Comparison of ENCODE assay signal across 24 cellular contexts in the genomic region with DNA sequence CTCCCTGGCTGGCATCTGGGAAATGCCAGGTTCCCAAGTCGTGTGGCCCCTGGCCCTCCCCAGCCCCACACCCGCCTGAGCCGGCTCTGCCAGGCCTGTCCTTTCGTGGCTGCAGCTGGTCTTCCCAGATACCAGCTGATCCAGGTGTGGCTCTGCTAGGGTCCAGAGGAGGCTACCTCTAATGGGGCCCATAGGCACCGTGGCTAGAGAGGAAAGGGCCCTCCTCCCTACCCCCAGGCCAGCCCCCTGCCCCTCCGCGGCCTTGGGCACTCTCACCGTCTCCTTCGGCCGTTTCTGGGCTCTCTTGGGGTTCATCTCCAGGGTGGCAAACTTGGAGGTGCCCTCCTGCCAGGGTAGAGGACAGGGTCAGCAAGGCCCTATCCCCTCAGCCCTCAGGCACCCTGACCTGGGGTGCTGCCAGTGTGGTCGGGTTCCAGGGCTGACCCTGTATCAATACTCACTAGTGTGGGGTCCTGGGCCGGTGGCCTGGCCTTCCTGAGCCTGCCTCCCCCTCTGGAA. TPM values are rescaled to one million over a fixed set of nuclear protein-coding genes. Genes with fewer than 3 reads are reported as not detected.
DNase-seq lines count a peak whose midpoint lies in the region; ATAC-seq and TF ChIP-seq lines count a peak whose summit lies in the region.
"Had no signal": no experiment of that assay in that cellular context is flagged by ENCODE, and none has a peak within 500 bp of the region (broad histone marks: within the 10 kb centered on the region; RNA-seq: fewer than 3 reads in every experiment).

No MANE protein-coding gene starts in this region.

- H3K4me1 ChIP-seq in esophagus squamous epithelium, result peaks cover 0 to 13% (median 5%) of the 10 kb centered on the region in 3 donors
- H3K4me1 ChIP-seq: prostate gland had no signal

- H3K4me3 ChIP-seq in H7 (ENCODE audit: insufficient read depth, low read depth, low read length) (no peak overlapping the region), esophagus squamous epithelium (no peak overlapping the region)
- H3K4me3 ChIP-seq: MG63, prostate gland, skin epidermis had no signal

- no peaks in the 10 kb centered on the region for H3K9me3 ChIP-seq in esophagus squamous epithelium
- H3K9me3 ChIP-seq: prostate gland had no signal

- no peak for ATAC-seq in GM21367 (IDR thresholded peaks at IDR 0.05; ENCODE audit: unreplicated experiment)
- ATAC-seq in HG02798 (IDR thresholded peaks at IDR 0.05; ENCODE audit: poor library complexity, unreplicated experiment), result no peak

- peaks cover 0 to 5% (median 0%) of the 10 kb centered on the region in 3 donors for H3K27me3 Mint-ChIP-seq in CD14-positive monocyte (ENCODE audit: low read depth in 3 of 3)
- H3K27me3 Mint-ChIP-seq: activated B cell treated with CpG ODN at 0.5 μM for 24 hours; activated naive CD8-positive, alpha-beta T cell had no signal

- WGBS in esophagus squamous epithelium, 2 donors, result 75% methylated on average over 9 of the region's 12 CpGs; no CpG with 5 or more reads in 1 of the 2 donors

- TF ChIP-seq CTCF in CD14-positive monocyte (IDR thresholded peaks at IDR 0.05) (no peak), esophagus squamous epithelium (IDR thresholded peaks at IDR 0.05) (no peak)

- H3K27ac ChIP-seq in esophagus squamous epithelium, result peak overlapping the region in 3 of 4 donors; percentile 37 to 74 (median 70)
- H3K27ac ChIP-seq: prostate gland had no signal

- intact Hi-C loops in CD14-positive monocyte (cut with micrococcal nuclease), result loop anchor here (1.0 kb wide), 2 partner anchors 40 to 41 kb away; no protein-coding TSS in a partner anchor
- intact Hi-C loops in esophagus squamous epithelium (cut with DNase I), result loop anchor here (2.0 kb wide), 1 partner anchor 41 kb away; no protein-coding TSS in a partner anchor
- intact Hi-C loops in posterior vena cava (cut with DNase I), result loop anchor here (2.0 to 5.0 kb wide), 2 partner anchors 43 kb away; no protein-coding TSS in a partner anchor

- peaks cover 0 to 4% (median 0%) of the 10 kb centered on the region in 7 donors for H3K9me3 Mint-ChIP-seq in CD14-positive monocyte
- H3K9me3 Mint-ChIP-seq: activated B cell treated with CpG ODN at 0.5 μM for 24 hours; CD8-positive, alpha-beta T cell; endodermal cell; H9; stimulated activated effector memory CD8-positive, alpha-beta T cell treated with anti-CD3 and anti-CD28 coated beads, Interleukin-12 subunit alpha, Interleukin-12 subunit beta, amount 100 ng/mL, for 72 hours had no signal

- DNase-seq in CD14-positive monocyte (ENCODE audit: low spot score), result peak; percentile 46
- peak; percentile 54 for DNase-seq in H7
- no peak for DNase-seq in esophagus squamous epithelium (lab: John Stamatoyannopoulos, UW)
- peak; percentile 74 for DNase-seq in posterior vena cava (ENCODE audit: low spot score)
- no peak for DNase-seq in GM19238 (ENCODE audit: insufficient read length, low spot score)
- no peak for DNase-seq in NCI-H2081 (lab: John Stamatoyannopoulos, UW)
- DNase-seq: activated B cell treated with CpG ODN at 0.5 μM for 24 hours; activated T-cell treated with anti-CD3 and anti-CD28 coated beads, Interleukin-2, amount 50 U/mL, for 48 hours; CD8-positive, alpha-beta T cell; endodermal cell; H9; kidney glomerular epithelial cell; MG63; NCI-H1436; NCI-H524 treated with DMSO at 0.1 percent for 48 hours; RPMI8226; stimulated activated CD4-positive, alpha-beta T cell treated with anti-CD3 and anti-CD28 coated beads, Interleukin-2, amount 100 ng/mL, for 24 hours had no signal

- peaks cover 2% of the 10 kb centered on the region for H3K4me1 Mint-ChIP-seq in CD14-positive monocyte
- H3K4me1 Mint-ChIP-seq: activated B cell treated with CpG ODN at 0.5 μM for 24 hours, endodermal cell had no signal

- H3K27me3 ChIP-seq in H7 (ENCODE audit: control insufficient read depth, insufficient read depth, low read length), result no peaks in the 10 kb centered on the region
- no peaks in the 10 kb centered on the region for H3K27me3 ChIP-seq in esophagus squamous epithelium
- H3K27me3 ChIP-seq: MG63 had no signal

- peak overlapping the region in 5 of 7 donors; percentile 21 to 66 (median 40) for H3K27ac Mint-ChIP-seq in CD14-positive monocyte
- H3K27ac Mint-ChIP-seq: activated B cell treated with CpG ODN at 0.5 μM for 24 hours; activated naive CD8-positive, alpha-beta T cell; CD8-positive, alpha-beta T cell; endodermal cell; H9 had no signal

- no peak for TF ChIP-seq POLR2A in esophagus squamous epithelium (IDR thresholded peaks at IDR 0.05)

- H3K4me3 Mint-ChIP-seq in CD14-positive monocyte, result no peak overlapping the region
- H3K4me3 Mint-ChIP-seq: activated B cell treated with CpG ODN at 0.5 μM for 24 hours; activated naive CD8-positive, alpha-beta T cell; CD8-positive, alpha-beta T cell; endodermal cell; H9; stimulated activated effector memory CD8-positive, alpha-beta T cell treated with anti-CD3 and anti-CD28 coated beads, Interleukin-12 subunit alpha, Interleukin-12 subunit beta, amount 100 ng/mL, for 72 hours had no signal

- H3K36me3 ChIP-seq in H7 (replicated peaks; ENCODE audit: control insufficient read depth, insufficient read depth, low read length) (peaks cover 14% of the 10 kb centered on the region), esophagus squamous epithelium (peaks cover 75 to 100% (median 89%) of the 10 kb centered on the region in 3 donors)

- peaks cover 74 to 85% of the 10 kb centered on the region in 2 donors for H3K36me3 Mint-ChIP-seq in CD14-positive monocyte

RNA-seq across cellular contexts. Expression of gene RALGDS, which starts 17.0 kb away (rescaled TPM):
- polyA plus RNA-seq in CD14-positive monocyte, result 1 to 10 TPM; 3.5 to 4.2 TPM
- 24.4 and 24.6 TPM in 2 replicates for total RNA-seq in H7 (2014; rRNA removed; shearing (Covaris generic))
- total RNA-seq in esophagus squamous epithelium, result 10 to 100 TPM; 53.4 to 71.1 (median 55.3) TPM
- total RNA-seq in posterior vena cava, result 10 to 100 TPM; 27.6 to 28.3 TPM

RNA-seq across cellular contexts. Expression of gene CEL, which starts 42.3 kb away (rescaled TPM):
- not detected for polyA plus RNA-seq in CD14-positive monocyte
- 0.87 and 1.7 TPM in 2 replicates for total RNA-seq in H7 (2014; rRNA removed; shearing (Covaris generic))
- total RNA-seq in esophagus squamous epithelium (1 to 10 TPM; 1.9 to 7.6 (median 3.5) TPM), posterior vena cava (1 to 10 TPM in 1 of 2 donors, under 1 TPM in 1; 0.51 to 2.8 TPM)

RNA-seq across cellular contexts. Expression of gene GBGT1, which starts 59.7 kb away (rescaled TPM):
- polyA plus RNA-seq in CD14-positive monocyte, result 1 to 10 TPM; 7.1 to 8.0 TPM
- total RNA-seq in H7 (2014; rRNA removed; shearing (Covaris generic)), result 6.8 and 7.5 TPM in 2 replicates
- total RNA-seq in esophagus squamous epithelium (1 to 10 TPM; 3.0 to 8.8 (median 3.8) TPM), posterior vena cava (10 to 100 TPM; 14.2 to 19.9 TPM)
- polyA plus RNA-seq: neural cell had no signal

Comparison
In these comparisons a context has a peak if more than half of its experiments do, and no peak if none do; other contexts are left out.
1. DNase-seq: peak in CD14-positive monocyte (single experiment), H7 (single experiment) and posterior vena cava (single experiment); none in esophagus squamous epithelium (single experiment), GM19238 (single experiment) and NCI-H2081 (0 of 2).